In genomic region chr9:113567361-113568080, GRCh38 we compare ENCODE assay signal across 18 cellular contexts.
DNase-seq lines count a peak whose midpoint lies in the region; ATAC-seq and TF ChIP-seq lines count a peak whose summit lies in the region.
"Had no signal": no experiment of that assay in that cellular context is flagged by ENCODE, and none has a peak within 500 bp of the region (broad histone marks: within the 10 kb centered on the region; RNA-seq: fewer than 3 reads in every experiment).

No MANE protein-coding gene starts in this region.

- no peak for ATAC-seq in stimulated activated naive CD8-positive, alpha-beta T cell treated with anti-CD3 and anti-CD28 coated beads, Interleukin-15, Interleukin-2, amounts not matched to agents 100 U/mL and 50 U/mL, for 24 hours
- no peak for ATAC-seq in gastrocnemius medialis
- ATAC-seq in HG03354 (IDR thresholded peaks at IDR 0.05; ENCODE audit: poor library complexity, severe bottlenecking, unreplicated experiment) = no peak
- ATAC-seq in naive thymus-derived CD4-positive, alpha-beta T cell = no peak
- no peak for ATAC-seq in GM18909 (IDR thresholded peaks at IDR 0.05; ENCODE audit: poor library complexity, unreplicated experiment)

- H3K4me1 ChIP-seq in gastrocnemius medialis = peaks cover 65 to 72% of the 10 kb centered on the region in 2 donors
- no peaks in the 10 kb centered on the region for H3K4me1 ChIP-seq in naive thymus-derived CD4-positive, alpha-beta T cell (ENCODE audit: control insufficient read depth in 2 of 2, insufficient read depth in 2 of 2, low read length in 2 of 2)

- peak overlapping the region; percentile 40 for H3K27ac Mint-ChIP-seq in stimulated activated naive CD8-positive, alpha-beta T cell treated with anti-CD3 and anti-CD28 coated beads, Interleukin-15, Interleukin-2, amounts not matched to agents 100 ng/mL and 50 ng/mL, for 24 hours
- peak overlapping the region; percentile 60 to 89 (median 74) for H3K27ac Mint-ChIP-seq in immature natural killer cell
- H3K27ac Mint-ChIP-seq in naive thymus-derived CD4-positive, alpha-beta T cell = peak overlapping the region in 1 of 9 donors; percentile 28
- H3K27ac Mint-ChIP-seq: endodermal cell had no signal

- no peaks in the 10 kb centered on the region for H3K27me3 Mint-ChIP-seq in stimulated activated naive CD8-positive, alpha-beta T cell treated with anti-CD3 and anti-CD28 coated beads, Interleukin-15, Interleukin-2, amounts not matched to agents 100 ng/mL and 50 ng/mL, for 24 hours
- H3K27me3 Mint-ChIP-seq in immature natural killer cell (ENCODE audit: low read depth in 3 of 3) = peaks cover 0 to 3% (median 1%) of the 10 kb centered on the region in 3 donors
- no peaks in the 10 kb centered on the region for H3K27me3 Mint-ChIP-seq in naive thymus-derived CD4-positive, alpha-beta T cell
- H3K27me3 Mint-ChIP-seq: central memory CD8-positive, alpha-beta T cell had no signal

- peak overlapping the region in 3 of 4 donors; percentile 71 to 79 (median 77) for H3K27ac ChIP-seq in gastrocnemius medialis
- H3K27ac ChIP-seq in naive thymus-derived CD4-positive, alpha-beta T cell (ENCODE audit: low read depth, low read length) = no peak overlapping the region
- H3K27ac ChIP-seq: HL-60 had no signal

- H3K4me3 Mint-ChIP-seq in stimulated activated naive CD8-positive, alpha-beta T cell treated with anti-CD3 and anti-CD28 coated beads, Interleukin-15, Interleukin-2, amounts not matched to agents 100 ng/mL and 50 ng/mL, for 24 hours = no peak overlapping the region
- H3K4me3 Mint-ChIP-seq in immature natural killer cell = peak overlapping the region in 2 of 5 donors; percentile 25 to 26
- no peak overlapping the region for H3K4me3 Mint-ChIP-seq in naive thymus-derived CD4-positive, alpha-beta T cell
- H3K4me3 Mint-ChIP-seq: central memory CD8-positive, alpha-beta T cell; endodermal cell had no signal

- H3K27me3 ChIP-seq in gastrocnemius medialis = no peaks in the 10 kb centered on the region
- no peaks in the 10 kb centered on the region for H3K27me3 ChIP-seq in naive thymus-derived CD4-positive, alpha-beta T cell (ENCODE audit: control insufficient read depth in 2 of 2, insufficient read depth in 2 of 2, low read length in 2 of 2)
- H3K27me3 ChIP-seq: SJSA1 had no signal

- in situ Hi-C loops in gastrocnemius medialis (cut with MboI; ENCODE audit: low sequenced_read_pairs in 4 of 4) = no loop called here

- H3K4me3 ChIP-seq in gastrocnemius medialis = no peak overlapping the region
- no peak overlapping the region for H3K4me3 ChIP-seq in naive thymus-derived CD4-positive, alpha-beta T cell (ENCODE audit: low read length)

- POLR2A ChIA-PET in naive thymus-derived CD4-positive, alpha-beta T cell (lab: Charles Lee) = interaction anchor here (0.6 to 0.7 kb wide), 2 partner anchors 12 to 21 kb away, joined by 3 read pairs; no protein-coding TSS in a partner anchor

- H3K36me3 Mint-ChIP-seq in stimulated activated naive CD8-positive, alpha-beta T cell treated with anti-CD3 and anti-CD28 coated beads, Interleukin-15, Interleukin-2, amounts not matched to agents 100 ng/mL and 50 ng/mL, for 24 hours (ENCODE audit: low read depth) = peaks cover 4% of the 10 kb centered on the region
- peaks cover 0 to 3% (median 0%) of the 10 kb centered on the region in 3 donors for H3K36me3 Mint-ChIP-seq in immature natural killer cell
- peaks cover 0 to 4% (median 0%) of the 10 kb centered on the region in 5 donors for H3K36me3 Mint-ChIP-seq in naive thymus-derived CD4-positive, alpha-beta T cell

- intact Hi-C loops in gastrocnemius medialis (cut with DNase I; ENCODE audit: low total_unique reads) = loop anchor here (5.0 kb wide), 1 partner anchor 105 kb away; the partner anchor contains the start of gene RGS3
- intact Hi-C loops in naive thymus-derived CD4-positive, alpha-beta T cell (cut with micrococcal nuclease) = no loop called here

- TF ChIP-seq POLR2A in gastrocnemius medialis (IDR thresholded peaks at IDR 0.05) = no peak

- no peaks in the 10 kb centered on the region for H3K9me3 ChIP-seq in gastrocnemius medialis
- no peaks in the 10 kb centered on the region for H3K9me3 ChIP-seq in naive thymus-derived CD4-positive, alpha-beta T cell (ENCODE audit: control insufficient read depth in 2 of 3, low read length in 3 of 3)
- H3K9me3 ChIP-seq: SJSA1 had no signal

- no peaks in the 10 kb centered on the region for H3K36me3 ChIP-seq in gastrocnemius medialis
- no peaks in the 10 kb centered on the region for H3K36me3 ChIP-seq in naive thymus-derived CD4-positive, alpha-beta T cell (ENCODE audit: control insufficient read depth in 2 of 3, insufficient read depth in 3 of 3, low read length in 3 of 3)

- TF ChIP-seq CTCF in gastrocnemius medialis (IDR thresholded peaks at IDR 0.05 in 4 of 5, conservative IDR thresholded peaks at IDR 0.05 in 1 of 5) = no peak

- peaks cover 24% of the 10 kb centered on the region for H3K4me1 Mint-ChIP-seq in stimulated activated naive CD8-positive, alpha-beta T cell treated with anti-CD3 and anti-CD28 coated beads, Interleukin-15, Interleukin-2, amounts not matched to agents 100 ng/mL and 50 ng/mL, for 24 hours (ENCODE audit: low read depth)
- peaks cover 98 to 99% of the 10 kb centered on the region in 2 donors for H3K4me1 Mint-ChIP-seq in immature natural killer cell
- peaks cover 0 to 30% (median 11%) of the 10 kb centered on the region in 7 donors for H3K4me1 Mint-ChIP-seq in naive thymus-derived CD4-positive, alpha-beta T cell

- DNase-seq in stimulated activated naive CD8-positive, alpha-beta T cell treated with anti-CD3 and anti-CD28 coated beads, Interleukin-15, Interleukin-2, amounts not matched to agents 100 U/mL and 50 U/mL, for 24 hours = no peak
- DNase-seq in immature natural killer cell = no peak
- peak in 1 of 2 donors; percentile 12 for DNase-seq in gastrocnemius medialis
- DNase-seq in naive thymus-derived CD4-positive, alpha-beta T cell = no peak
- DNase-seq: activated CD8-positive, alpha-beta memory T cell treated with anti-CD3 and anti-CD28 coated beads, Interleukin-2, amount 50 U/mL, for 4 hours; AML-193; DMS 273 treated with DMSO at 0.1 percent for 48 hours; NCI-H1436; NCI-H446 treated with DMSO at 0.1 percent for 48 hours; stimulated activated CD4-positive, alpha-beta T cell treated with anti-CD3 and anti-CD28 coated beads, Interleukin-4, amount 100 ng/mL, for 24 hours; T1000 had no signal

- CTCF ChIA-PET in naive thymus-derived CD4-positive, alpha-beta T cell (lab: Charles Lee) = no interaction called here

- no peaks in the 10 kb centered on the region for H3K9me3 Mint-ChIP-seq in stimulated activated naive CD8-positive, alpha-beta T cell treated with anti-CD3 and anti-CD28 coated beads, Interleukin-15, Interleukin-2, amounts not matched to agents 100 ng/mL and 50 ng/mL, for 24 hours
- no peaks in the 10 kb centered on the region for H3K9me3 Mint-ChIP-seq in immature natural killer cell
- H3K9me3 Mint-ChIP-seq in naive thymus-derived CD4-positive, alpha-beta T cell = no peaks in the 10 kb centered on the region
- H3K9me3 Mint-ChIP-seq: central memory CD8-positive, alpha-beta T cell had no signal
